In genomic region chr19:49812997-49813861, GRCh38 we compare ENCODE assay signal across 8 cellular contexts. TPM values are rescaled to one million over a fixed set of nuclear protein-coding genes. Genes with fewer than 3 reads are reported as not detected.
DNase-seq lines count a peak whose midpoint lies in the region; ATAC-seq and TF ChIP-seq lines count a peak whose summit lies in the region.

TSS of gene FUZ (minus strand) at chr19:49813292. CDS start at chr19:49813106, 186 bp downstream.

- TF ChIP-seq CTCF in DOHH2 (IDR thresholded peaks at IDR 0.05; ENCODE audit: low read depth, low read length, poor library complexity, severe bottlenecking) (peak; percentile 72), HCT116 (IDR thresholded peaks at IDR 0.05 in 2 of 3, conservative IDR thresholded peaks at IDR 0.05 in 1 of 3; ENCODE audit: borderline replicate concordance in 1 of 3, insufficient read depth in 1 of 3, low read depth in 2 of 3, low read length in 2 of 3) (no peak), osteocyte (IDR thresholded peaks at IDR 0.05) (peak; percentile 48), thoracic aorta (IDR thresholded peaks at IDR 0.05) (no peak)

- intact Hi-C loops in HCT116 (cut with micrococcal nuclease), result no loop called here
- intact Hi-C loops in Right ventricle myocardium inferior (cut with DNase I), result loop anchor here (1.0 to 2.0 kb wide), 3 partner anchors 38 to 136 kb away; partner anchors contain the start of genes PRMT1 and PTOV1

- peaks cover 13% of the 10 kb centered on the region; the same call in 1 of the 2 replicates for H3F3A ChIP-seq in DOHH2 (ENCODE audit: control insufficient read depth, insufficient read depth)

- H3K9ac ChIP-seq in HCT116 (ENCODE audit: low read length), result peak within 1 kb of the TSS; percentile 49; the same call in 1 of the 2 replicates

- H3K27me3 Mint-ChIP-seq in osteocyte (ENCODE audit: unreplicated experiment), result no peaks in the 10 kb centered on the region

- peaks cover 3% of the 10 kb centered on the region for H4K20me1 ChIP-seq in DOHH2 (ENCODE audit: control insufficient read depth, insufficient read depth, low read depth, low read length)
- H4K20me1 ChIP-seq in HCT116 (ENCODE audit: insufficient read depth), result no peaks in the 10 kb centered on the region

- H3K27ac ChIP-seq in DOHH2 (ENCODE audit: low read depth, low read length) (peak within 1 kb of the TSS; percentile 60), HCT116 (ENCODE audit: low read depth, low read length) (peak within 1 kb of the TSS; percentile 47), thoracic aorta (peak within 1 kb of the TSS; percentile 73 to 84)

- H3K36me3 Mint-ChIP-seq in osteocyte (ENCODE audit: unreplicated experiment), result no peaks in the 10 kb centered on the region

- H2AFZ ChIP-seq in HCT116 (ENCODE audit: low read depth, low read length, poor library complexity, severe bottlenecking), result peak within 1 kb of the TSS; percentile 99

- POLR2A ChIA-PET in HCT116 (lab: Charles Lee), result no interaction called here

- RAD21 ChIA-PET in HCT116 (lab: Charles Lee; ENCODE audit: low non-redundant PET in 1 of 2, low total read pairs in 2 of 2, uncharacterized antibody in 2 of 2, unreplicated experiment in 2 of 2), result no interaction called here

- H3K4me1 ChIP-seq in DOHH2 (ENCODE audit: control insufficient read depth, low read length) (peaks cover 42% of the 10 kb centered on the region), HCT116 (ENCODE audit: control insufficient read depth in 1 of 2, insufficient read depth in 2 of 2, low read length in 2 of 2) (peaks cover 15 to 44% of the 10 kb centered on the region in 2 experiments), thoracic aorta (ENCODE audit: control insufficient read depth in 1 of 2, low read depth in 2 of 2) (peaks cover 18 to 33% of the 10 kb centered on the region in 2 donors)

- H3K27ac Mint-ChIP-seq in osteocyte (ENCODE audit: unreplicated experiment), result peak within 1 kb of the TSS; percentile 99

- no peaks in the 10 kb centered on the region for H3K9me2 ChIP-seq in DOHH2 (replicated peaks; ENCODE audit: control insufficient read depth, low read length)
- no peaks in the 10 kb centered on the region for H3K9me2 ChIP-seq in HCT116 (ENCODE audit: insufficient read depth)

- peaks cover 7% of the 10 kb centered on the region for H3K79me2 ChIP-seq in DOHH2 (ENCODE audit: control insufficient read depth, low read length)
- peaks cover 1% of the 10 kb centered on the region; the same call in 1 of the 2 replicates for H3K79me2 ChIP-seq in HCT116 (ENCODE audit: insufficient read depth, low read length)

- DNase-seq in HCT116 (ENCODE audit: low read depth, low spot score) (peak; percentile 98), NCI-H128 (lab: John Stamatoyannopoulos, UW; ENCODE audit: unreplicated experiment) (peak; percentile 97), SW480 (ENCODE audit: low spot score) (peak; percentile 98), Right ventricle myocardium inferior (ENCODE audit: missing footprints) (peak; percentile 99), osteocyte (ENCODE audit: extremely low spot score, unreplicated experiment) (peak; percentile 98), thoracic aorta (ENCODE audit: low spot score) (peak; percentile 91)
- DNase-seq in activated naive CD8-positive, alpha-beta T cell treated with anti-CD3 and anti-CD28 coated beads, Interleukin-2, amount 50 U/mL, for 16 hours (ENCODE audit: low read depth, low spot score), result peak; percentile 73

- no peaks in the 10 kb centered on the region for H3K27me3 ChIP-seq in DOHH2 (ENCODE audit: control insufficient read depth, low read length)
- H3K27me3 ChIP-seq in HCT116 (ENCODE audit: insufficient read depth, low read length), result no peaks in the 10 kb centered on the region
- H3K27me3 ChIP-seq in thoracic aorta (replicated peaks; ENCODE audit: insufficient read depth), result no peaks in the 10 kb centered on the region

- H3K4me3 ChIP-seq in DOHH2 (ENCODE audit: low read length), result peak within 1 kb of the TSS; percentile 87
- H3K4me3 ChIP-seq in HCT116 (replicated peaks in 1 of 2; ENCODE audit: low read depth in 1 of 2, low read length in 2 of 2), result peak within 1 kb of the TSS; percentile 36 to 49
- H3K4me3 ChIP-seq in thoracic aorta, result peak within 1 kb of the TSS; percentile 83

- CTCF ChIA-PET in HCT116 (lab: Charles Lee), result no interaction called here

- H3K4me3 Mint-ChIP-seq in osteocyte (ENCODE audit: unreplicated experiment), result peak within 1 kb of the TSS; percentile 84

- no peak for TF ChIP-seq POLR2A in HCT116 (IDR thresholded peaks at IDR 0.05; ENCODE audit: borderline replicate concordance, extremely low read depth, insufficient read depth, insufficient read length)

- peaks cover 24% of the 10 kb centered on the region for H3K4me1 Mint-ChIP-seq in osteocyte (ENCODE audit: unreplicated experiment)

- H3K9me3 ChIP-seq in DOHH2 (ENCODE audit: control insufficient read depth, insufficient read depth, low read length) (no peaks in the 10 kb centered on the region), HCT116 (ENCODE audit: control insufficient read depth in 1 of 2, insufficient read depth in 1 of 2, low read depth in 1 of 2, low read length in 2 of 2) (no peaks in the 10 kb centered on the region), thoracic aorta (no peaks in the 10 kb centered on the region)

- peak; percentile 63 for ATAC-seq in HCT116
- ATAC-seq in Right ventricle myocardium inferior, result peak; percentile 80
- ATAC-seq in thoracic aorta (ENCODE audit: insufficient number of reproducible peaks, low FRiP score, low read depth), result peak; percentile 49

- peak within 1 kb of the TSS; percentile 83 for H3K4me2 ChIP-seq in DOHH2 (ENCODE audit: low read length)
- peak within 1 kb of the TSS; percentile 78 for H3K4me2 ChIP-seq in HCT116 (ENCODE audit: low read length)

- TF ChIP-seq RAD21 in HCT116 (IDR thresholded peaks at IDR 0.05; ENCODE audit: low read depth), result no peak

- no TSS peak for BruUV-seq in HCT116 (replicated peaks; lab: Mats Ljungman, UMichigan)

- H3K9me3 Mint-ChIP-seq in osteocyte (ENCODE audit: unreplicated experiment), result no peaks in the 10 kb centered on the region

- peaks cover 12% of the 10 kb centered on the region for H3K36me3 ChIP-seq in DOHH2 (ENCODE audit: control insufficient read depth, low read length)
- no peaks in the 10 kb centered on the region for H3K36me3 ChIP-seq in HCT116 (ENCODE audit: control insufficient read depth in 1 of 2, insufficient read depth in 2 of 2, low read length in 2 of 2)
- H3K36me3 ChIP-seq in thoracic aorta, result no peaks in the 10 kb centered on the region

TF ChIP-seq in HCT116, 20 proteins besides CTCF, POLR2A, EP300 and RAD21:
- peak; percentile 90 for TF ChIP-seq EGR1 (IDR thresholded peaks at IDR 0.05; ENCODE audit: low read depth)
- TF ChIP-seq EZH2 (IDR thresholded peaks at IDR 0.05), result no peak
- no peak for TF ChIP-seq SIN3A (IDR thresholded peaks at IDR 0.05; ENCODE audit: low read depth)
- TF ChIP-seq CBX3 (IDR thresholded peaks at IDR 0.05; ENCODE audit: low read depth), result no peak
- TF ChIP-seq YY1 (IDR thresholded peaks at IDR 0.05; ENCODE audit: extremely low read depth, insufficient replicate concordance, low read depth, low read length), result peak; percentile 99
- TF ChIP-seq ATF3 (IDR thresholded peaks at IDR 0.05), result no peak
- TF ChIP-seq SP1 (IDR thresholded peaks at IDR 0.05; ENCODE audit: low read depth), result peak; percentile 53; the same call in 1 of the 2 replicates
- peak; percentile 89 for TF ChIP-seq TCF7L2 (IDR thresholded peaks at IDR 0.05; ENCODE audit: borderline replicate concordance, extremely low read depth, insufficient read depth, insufficient read length)
- TF ChIP-seq POLR2AphosphoS5 (IDR thresholded peaks at IDR 0.05; ENCODE audit: low read depth, low read length), result peak; percentile 45; the same call in 1 of the 2 replicates
- TF ChIP-seq ZBTB33 (IDR thresholded peaks at IDR 0.05; ENCODE audit: extremely low read depth, insufficient replicate concordance, low read length), result no peak

RNA-seq across cellular contexts. Expression of gene FUZ, which starts in this region (rescaled TPM):
- total RNA-seq in HCT116 (2021; ENCODE audit: unreplicated experiment), result 1.1 TPM
- 1.0 and 2.3 TPM in 2 replicates for polyA plus RNA-seq in HCT116 (2012)
- 21.0 TPM for total RNA-seq in Right ventricle myocardium inferior
- total RNA-seq in osteocyte, result 19.9 and 24.4 TPM in 2 replicates
- 10 to 100 TPM; 23.6 to 27.3 TPM for total RNA-seq in thoracic aorta

Comparison
In these comparisons a context has a peak if more than half of its experiments do, and no peak if none do; other contexts are left out.
1. Peak in every context shown above with its lines: DNase-seq, ATAC-seq, H3K4me3 ChIP-seq and H3K27ac ChIP-seq.
2. RNA of gene FUZ (total RNA-seq): 23.6 to 27.3 TPM in thoracic aorta, 19.9 to 24.4 TPM in osteocyte and 21.0 TPM in Right ventricle myocardium inferior (single experiment); 1.1 TPM in HCT116 (single experiment); every median in the first group is over 10 times any median in the second.
3. CTCF ChIP-seq: peak in DOHH2 (single experiment) and osteocyte (single experiment); none in HCT116 (0 of 3) and thoracic aorta (single experiment).